10 cellular contexts compared by ENCODE assay signal in genomic region chr3:50323092-50323600, GRCh38. TPM values are rescaled to one million over a fixed set of nuclear protein-coding genes. Genes with fewer than 3 reads are reported as not detected.
A peak's percentile ranks its signal among the peaks of the same experiment; 100 is the strongest.
DNase-seq lines count a peak whose midpoint lies in the region; ATAC-seq and TF ChIP-seq lines count a peak whose summit lies in the region.
"Had no signal": no experiment of that assay in that cellular context is flagged by ENCODE, and none has a peak within 500 bp of the region (broad histone marks: within the 10 kb centered on the region; RNA-seq: fewer than 3 reads in every experiment).

No MANE protein-coding gene starts in this region.

- WGBS in suprapubic skin = 31% methylated on average over 4 of the region's 4 CpGs

- no peak for DNase-seq in T-helper 2 cell treated with Interferon-gamma antibody and Interleukin-4, amounts not matched to agents 5 μg/mL and 100 μg/mL, for 36 hours (ENCODE audit: low spot score)
- DNase-seq in T-helper 2 cell (no peak), breast epithelium (ENCODE audit: low spot score in 2 of 2) (no peak), lower lobe of right lung (no peak), suprapubic skin (ENCODE audit: low spot score in 2 of 2) (no peak), D341Med (ENCODE audit: low spot score) (no peak)

- H3K4me1 Mint-ChIP-seq in T-helper 2 cell treated with Interferon-gamma antibody and Interleukin-4, amounts not matched to agents 5 μg/mL and 100 μg/mL, for 36 hours (ENCODE audit: low read depth) = peaks cover 23% of the 10 kb centered on the region

- TF ChIP-seq CTCF in breast epithelium (IDR thresholded peaks at IDR 0.05) (no peak), lower lobe of right lung (IDR thresholded peaks at IDR 0.05) (no peak), suprapubic skin (IDR thresholded peaks at IDR 0.05) (no peak)

- H3K4me1 ChIP-seq in breast epithelium (peaks cover 12 to 34% of the 10 kb centered on the region in 2 donors), lower lobe of right lung (peaks cover 81% of the 10 kb centered on the region), suprapubic skin (peaks cover 79% of the 10 kb centered on the region)

- TF ChIP-seq EP300 in suprapubic skin (IDR thresholded peaks at IDR 0.05) = no peak

- no peaks in the 10 kb centered on the region for H3K36me3 ChIP-seq in breast epithelium
- H3K36me3 ChIP-seq in lower lobe of right lung = peaks cover 37% of the 10 kb centered on the region
- peaks cover 27% of the 10 kb centered on the region for H3K36me3 ChIP-seq in suprapubic skin

- ATAC-seq in lower lobe of right lung (peak in 1 of 2 donors; percentile 0), GM21737 (IDR thresholded peaks at IDR 0.05; ENCODE audit: unreplicated experiment) (no peak), HG02840 (IDR thresholded peaks at IDR 0.05; ENCODE audit: low FRiP score, unreplicated experiment) (no peak)
- ATAC-seq: K562 had no signal

- H3K9me3 Mint-ChIP-seq in T-helper 2 cell treated with Interferon-gamma antibody and Interleukin-4, amounts not matched to agents 5 μg/mL and 100 μg/mL, for 36 hours = no peaks in the 10 kb centered on the region

- intact Hi-C loops in breast epithelium (cut with DNase I; ENCODE audit: low total_unique reads) (no loop called here), lower lobe of right lung (cut with DNase I) (no loop called here)

- H3K4me3 ChIP-seq in breast epithelium (peak overlapping the region; percentile 54 to 85 (median 79)), lower lobe of right lung (peak overlapping the region; percentile 91), suprapubic skin (peak overlapping the region; percentile 93)
- H3K4me3 ChIP-seq: HAP-1, K562 had no signal

- no peak overlapping the region for H3K4me3 Mint-ChIP-seq in T-helper 2 cell treated with Interferon-gamma antibody and Interleukin-4, amounts not matched to agents 5 μg/mL and 100 μg/mL, for 36 hours

- no peak for TF ChIP-seq POLR2A in breast epithelium (IDR thresholded peaks at IDR 0.05)
- TF ChIP-seq POLR2A in suprapubic skin (IDR thresholded peaks at IDR 0.05) = no peak

- peak overlapping the region; percentile 31 to 93 for H3K27ac ChIP-seq in breast epithelium
- H3K27ac ChIP-seq in lower lobe of right lung = peak overlapping the region; percentile 98
- H3K27ac ChIP-seq in suprapubic skin = peak overlapping the region; percentile 96

- H3K27me3 ChIP-seq in breast epithelium (no peaks in the 10 kb centered on the region), lower lobe of right lung (ENCODE audit: low read depth) (no peaks in the 10 kb centered on the region), suprapubic skin (no peaks in the 10 kb centered on the region)

- peak overlapping the region; percentile 43 for H3K27ac Mint-ChIP-seq in T-helper 2 cell treated with Interferon-gamma antibody and Interleukin-4, amounts not matched to agents 5 μg/mL and 100 μg/mL, for 36 hours

- no peaks in the 10 kb centered on the region for H3K9me3 ChIP-seq in breast epithelium
- no peaks in the 10 kb centered on the region for H3K9me3 ChIP-seq in lower lobe of right lung
- no peaks in the 10 kb centered on the region for H3K9me3 ChIP-seq in suprapubic skin
- H3K9me3 ChIP-seq: HAP-1 had no signal

- no peaks in the 10 kb centered on the region for H3K27me3 Mint-ChIP-seq in T-helper 2 cell treated with Interferon-gamma antibody and Interleukin-4, amounts not matched to agents 5 μg/mL and 100 μg/mL, for 36 hours (ENCODE audit: low read depth)

- H3K36me3 Mint-ChIP-seq in T-helper 2 cell treated with Interferon-gamma antibody and Interleukin-4, amounts not matched to agents 5 μg/mL and 100 μg/mL, for 36 hours (ENCODE audit: low read depth) = peaks cover 3% of the 10 kb centered on the region

RNA-seq across cellular contexts. Expression of gene HYAL2, which starts 0.6 kb away (rescaled TPM):
- total RNA-seq in breast epithelium (100 to 1,000 TPM in 1 of 3 donors, 10 to 100 TPM in 2; 66.0 to 215 (median 96.0) TPM), lower lobe of right lung (155 TPM), suprapubic skin (10 to 100 TPM; 47.7 to 87.0 (median 80.3) TPM)

RNA-seq across cellular contexts. Expression of gene TUSC2, which starts 4.9 kb away (rescaled TPM):
- total RNA-seq in breast epithelium (10 to 100 TPM; 18.1 to 25.9 (median 21.3) TPM), lower lobe of right lung (29.4 TPM), suprapubic skin (10 to 100 TPM; 12.8 to 21.7 (median 17.4) TPM)

RNA-seq across cellular contexts. Expression of gene RASSF1, which starts 17.5 kb away (rescaled TPM):
- 10 to 100 TPM; 42.7 to 63.6 (median 49.8) TPM for total RNA-seq in breast epithelium
- 39.5 TPM for total RNA-seq in lower lobe of right lung
- 10 to 100 TPM; 33.9 to 63.3 (median 39.7) TPM for total RNA-seq in suprapubic skin

RNA-seq across cellular contexts. Expression of gene HYAL1, which starts 19.8 kb away (rescaled TPM):
- total RNA-seq in breast epithelium (10 to 100 TPM in 1 of 3 donors, 1 to 10 TPM in 2; 3.5 to 16.1 (median 4.8) TPM), lower lobe of right lung (58.2 TPM), suprapubic skin (10 to 100 TPM; 19.5 to 31.0 (median 27.4) TPM)

RNA-seq across cellular contexts. Expression of gene ZMYND10, which starts 22.4 kb away (rescaled TPM):
- 1 to 10 TPM in 2 of 3 donors, under 1 TPM in 1; 0.32 to 2.6 (median 1.9) TPM for total RNA-seq in breast epithelium
- 32.8 TPM for total RNA-seq in lower lobe of right lung
- total RNA-seq in suprapubic skin = 1 to 10 TPM in 3 of 4 donors, not detected in 1; 1.6 to 4.7 (median 1.9) TPM
